Comparison of ENCODE assay signal across 8 cellular contexts in genomic region chr2:28869494-28870145, GRCh38. TPM values are rescaled to one million over a fixed set of nuclear protein-coding genes. Genes with fewer than 3 reads are reported as not detected.
DNase-seq lines count a peak whose midpoint lies in the region; ATAC-seq and TF ChIP-seq lines count a peak whose summit lies in the region.

No MANE protein-coding gene starts in this region.

- no peaks in the 10 kb centered on the region for H3K36me3 ChIP-seq in transverse colon

- DNase-seq in activated naive CD4-positive, alpha-beta T cell treated with Interleukin-2 at 50 U/mL for 16 hours = peak; percentile 14
- no peak for DNase-seq in activated naive CD4-positive, alpha-beta T cell treated with anti-CD3 and anti-CD28 coated beads, Interleukin-2, amount 50 U/mL, for 16 hours
- DNase-seq in NCI-H69 (lab: John Stamatoyannopoulos, UW) (peak; percentile 50), memory B cell (ENCODE audit: low spot score in 2 of 2) (peak in 1 of 2 donors; percentile 5), transverse colon (peak; percentile 28), NCI-H2171 treated with DMSO at 0.1 percent for 48 hours (lab: John Stamatoyannopoulos, UW) (no peak)
- no peak for DNase-seq in central memory CD8-positive, alpha-beta T cell (ENCODE audit: low spot score in 2 of 2)

- H3K9me3 Mint-ChIP-seq in central memory CD8-positive, alpha-beta T cell = no peaks in the 10 kb centered on the region
- H3K9me3 Mint-ChIP-seq in memory B cell = no peaks in the 10 kb centered on the region

- H3K4me3 Mint-ChIP-seq in central memory CD8-positive, alpha-beta T cell = peak overlapping the region; percentile 94
- peak overlapping the region; percentile 92 for H3K4me3 Mint-ChIP-seq in memory B cell

- H3K4me1 Mint-ChIP-seq in central memory CD8-positive, alpha-beta T cell = peaks cover 30% of the 10 kb centered on the region
- peaks cover 21% of the 10 kb centered on the region for H3K4me1 Mint-ChIP-seq in memory B cell

- TF ChIP-seq POLR2A in transverse colon (IDR thresholded peaks at IDR 0.05) = no peak

- ATAC-seq in HG02678 (IDR thresholded peaks at IDR 0.05; ENCODE audit: unreplicated experiment) = peak; percentile 9
- ATAC-seq in central memory CD8-positive, alpha-beta T cell (replicated peaks; ENCODE audit: extremely low read depth, poor library complexity, severe bottlenecking) = peak; percentile 11
- peak; percentile 6 for ATAC-seq in memory B cell (ENCODE audit: low read depth)

- peak overlapping the region; percentile 66 to 93 (median 82) for H3K4me3 ChIP-seq in transverse colon

- peak overlapping the region; percentile 95 for H3K27ac Mint-ChIP-seq in central memory CD8-positive, alpha-beta T cell (ENCODE audit: low read depth)
- H3K27ac Mint-ChIP-seq in memory B cell = peak overlapping the region; percentile 96

- no peaks in the 10 kb centered on the region for H3K27me3 ChIP-seq in transverse colon

- peaks cover 14 to 37% (median 27%) of the 10 kb centered on the region in 4 donors for H3K4me1 ChIP-seq in transverse colon

- TF ChIP-seq CTCF in transverse colon (IDR thresholded peaks at IDR 0.05) = no peak

- H3K36me3 Mint-ChIP-seq in central memory CD8-positive, alpha-beta T cell (ENCODE audit: insufficient read depth) = peaks cover 17% of the 10 kb centered on the region
- H3K36me3 Mint-ChIP-seq in memory B cell = peaks cover 9% of the 10 kb centered on the region

- H3K27ac ChIP-seq in transverse colon = peak overlapping the region; percentile 77 to 88 (median 82)

- in situ Hi-C loops in transverse colon (cut with MboI; ENCODE audit: low pct_ligation_motif_present in 1 of 4, low pct_unique_long_range_greater_than_20kb in 1 of 4, low sequenced_read_pairs in 3 of 4) = no loop called here

- WGBS in transverse colon (ENCODE audit: low coverage in 1 of 2), 2 donors = 1 to 2% methylated on average over 7 to 29 of the region's 29 CpGs

- no peaks in the 10 kb centered on the region for H3K27me3 Mint-ChIP-seq in central memory CD8-positive, alpha-beta T cell
- no peaks in the 10 kb centered on the region for H3K27me3 Mint-ChIP-seq in memory B cell

- intact Hi-C loops in transverse colon (cut with DNase I; ENCODE audit: low total_unique reads) = no loop called here

- no peak for TF ChIP-seq EP300 in transverse colon (IDR thresholded peaks at IDR 0.05; ENCODE audit: low read depth)

- H3K9me3 ChIP-seq in transverse colon = no peaks in the 10 kb centered on the region

RNA-seq across cellular contexts. Expression of gene TRMT61B, which starts 0.5 kb away (rescaled TPM):
- total RNA-seq in transverse colon = 1 to 10 TPM in 3 of 4 donors, not detected in 1; 1.4 to 7.0 (median 6.0) TPM

RNA-seq across cellular contexts. Expression of gene WDR43, which starts 24.8 kb away (rescaled TPM):
- 100 to 1,000 TPM in 1 of 4 donors, 10 to 100 TPM in 3; 15.8 to 399 (median 46.0) TPM for total RNA-seq in transverse colon

RNA-seq across cellular contexts. Expression of gene SPDYA, which starts 59.0 kb away (rescaled TPM):
- total RNA-seq in transverse colon = 1 to 10 TPM in 2 of 4 donors, under 1 TPM in 1, not detected in 1; 1.00 to 1.8 (median 1.4) TPM

Comparison
In these comparisons a context has a peak if more than half of its experiments do, and no peak if none do; other contexts are left out.
1. DNase-seq: peak in activated naive CD4-positive, alpha-beta T cell treated with Interleukin-2 at 50 U/mL for 16 hours (single experiment), NCI-H69 (single experiment) and transverse colon (single experiment); none in activated naive CD4-positive, alpha-beta T cell treated with anti-CD3 and anti-CD28 coated beads, Interleukin-2, amount 50 U/mL, for 16 hours (single experiment), central memory CD8-positive, alpha-beta T cell (0 of 2) and NCI-H2171 treated with DMSO at 0.1 percent for 48 hours (single experiment).
2. Peak in every context shown above with its lines, with median percentiles within 50 percentile points of each other: ATAC-seq.